In the genomic region with DNA sequence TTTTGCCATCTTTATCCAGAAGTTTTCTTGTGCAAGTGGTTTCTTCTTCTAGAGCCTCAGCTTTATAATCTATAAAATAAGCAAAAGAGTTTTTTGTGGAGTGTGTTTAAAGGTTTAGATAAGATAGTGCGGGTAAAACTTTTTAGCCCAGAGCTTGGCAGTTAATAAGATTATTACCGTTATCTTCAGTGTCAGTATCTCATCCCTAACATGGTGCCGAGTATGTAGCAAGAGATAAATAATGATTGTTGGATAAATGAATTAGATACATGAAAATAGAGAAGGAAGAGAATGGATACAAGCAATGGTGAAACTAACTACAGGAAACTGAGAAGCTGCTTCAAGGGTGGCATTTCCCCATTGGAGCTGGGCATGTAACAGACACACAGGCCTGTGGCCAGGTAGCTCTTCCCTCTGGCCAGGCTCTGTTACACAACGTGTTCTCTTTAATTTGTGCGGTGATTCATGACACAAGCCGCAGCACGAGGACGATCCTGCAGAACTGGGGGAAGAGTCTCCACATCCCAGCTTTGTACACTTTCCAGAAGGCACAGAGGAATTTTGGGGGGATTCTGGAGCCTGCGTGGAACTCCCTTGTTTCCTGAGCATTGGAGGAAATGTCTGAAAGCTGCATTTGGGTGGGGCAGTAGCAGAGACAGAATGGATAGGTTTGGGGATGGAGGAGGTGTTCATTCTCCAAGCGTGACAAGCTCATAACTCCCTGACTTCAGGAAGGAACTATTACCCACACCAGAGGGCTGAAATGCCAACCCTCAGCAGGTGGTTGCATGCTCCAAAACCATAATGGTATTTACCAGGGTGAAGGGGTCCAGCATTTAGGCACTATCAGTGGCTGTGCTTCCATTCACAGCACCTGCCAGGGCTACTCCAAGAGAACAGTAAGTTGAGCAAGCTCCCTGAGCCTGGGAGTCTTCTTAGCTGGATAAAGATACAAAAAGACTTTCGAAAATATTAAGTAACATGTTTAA, we compare ENCODE assay signal across 10 cellular contexts. TPM values are rescaled to one million over a fixed set of nuclear protein-coding genes. Genes with fewer than 3 reads are reported as not detected.
DNase-seq lines count a peak whose midpoint lies in the region; ATAC-seq and TF ChIP-seq lines count a peak whose summit lies in the region.
"Had no signal": no experiment of that assay in that cellular context is flagged by ENCODE, and none has a peak within 500 bp of the region (broad histone marks: within the 10 kb centered on the region; RNA-seq: fewer than 3 reads in every experiment).

No MANE protein-coding gene starts in this region.

- no peak for TF ChIP-seq CTCF in epithelial cell of esophagus (IDR thresholded peaks at IDR 0.05; ENCODE audit: insufficient read depth, low read depth, low read length, missing control alignments)

- peak; percentile 86 for ATAC-seq in stimulated activated memory B cell treated with anti-CD40 and anti-IgM and Interleukin-4, amounts not matched to agents 10 μg/mL and 1 μg/mL and 100 μg/mL, for 72 hours
- ATAC-seq in HG02759 (IDR thresholded peaks at IDR 0.05; ENCODE audit: unreplicated experiment) (no peak), HG02840 (IDR thresholded peaks at IDR 0.05; ENCODE audit: low FRiP score, unreplicated experiment) (no peak)

- H3K36me3 Mint-ChIP-seq in stimulated activated memory B cell treated with anti-CD40 and anti-IgM and Interleukin-4, amounts not matched to agents 10 μg/mL and 1 μg/mL and 100 μg/mL, for 72 hours: no peaks in the 10 kb centered on the region

- peak overlapping the region; percentile 28 for H3K4me3 Mint-ChIP-seq in stimulated activated memory B cell treated with anti-CD40 and anti-IgM and Interleukin-4, amounts not matched to agents 10 μg/mL and 1 μg/mL and 100 μg/mL, for 72 hours

- H3K4me3 ChIP-seq in epithelial cell of esophagus (ENCODE audit: low read length): no peak overlapping the region
- H3K4me3 ChIP-seq: SK-N-MC had no signal

- peak; percentile 26 for DNase-seq in activated effector memory CD4-positive, alpha-beta T cell treated with Interleukin-2 at 50 U/mL for 16 hours
- DNase-seq in activated effector memory CD4-positive, alpha-beta T cell treated with anti-CD3 and anti-CD28 coated beads, Interleukin-2, amount 50 U/mL, for 16 hours: no peak
- DNase-seq in SK-N-DZ (ENCODE audit: low spot score) (peak; percentile 46), epithelial cell of esophagus (ENCODE audit: low read depth) (peak; percentile 82), NCI-H146 (lab: John Stamatoyannopoulos, UW) (no peak)
- DNase-seq: nucleus accumbens had no signal

- H3K27me3 Mint-ChIP-seq in stimulated activated memory B cell treated with anti-CD40 and anti-IgM and Interleukin-4, amounts not matched to agents 10 μg/mL and 1 μg/mL and 100 μg/mL, for 72 hours: no peaks in the 10 kb centered on the region

- peak overlapping the region; percentile 88 for H3K27ac Mint-ChIP-seq in stimulated activated memory B cell treated with anti-CD40 and anti-IgM and Interleukin-4, amounts not matched to agents 10 μg/mL and 1 μg/mL and 100 μg/mL, for 72 hours

- H3K9me3 Mint-ChIP-seq in stimulated activated memory B cell treated with anti-CD40 and anti-IgM and Interleukin-4, amounts not matched to agents 10 μg/mL and 1 μg/mL and 100 μg/mL, for 72 hours: no peaks in the 10 kb centered on the region

- peaks cover 32% of the 10 kb centered on the region for H3K4me1 Mint-ChIP-seq in stimulated activated memory B cell treated with anti-CD40 and anti-IgM and Interleukin-4, amounts not matched to agents 10 μg/mL and 1 μg/mL and 100 μg/mL, for 72 hours

RNA-seq across cellular contexts. Expression of gene ST6GAL1, which starts 14.2 kb away (rescaled TPM):
- polyA plus RNA-seq in SK-N-DZ (2014; cell fraction: cytosol; rRNA removed): 66.2 and 73.8 TPM in 2 replicates
- 32.4 and 48.0 TPM in 2 replicates for polyA plus RNA-seq in SK-N-DZ (2014; cell fraction: nucleus; rRNA removed)

Comparison
In these comparisons a context has a peak if more than half of its experiments do, and no peak if none do; other contexts are left out.
1. DNase-seq: peak in activated effector memory CD4-positive, alpha-beta T cell treated with Interleukin-2 at 50 U/mL for 16 hours (single experiment), SK-N-DZ (single experiment) and epithelial cell of esophagus (single experiment); none in activated effector memory CD4-positive, alpha-beta T cell treated with anti-CD3 and anti-CD28 coated beads, Interleukin-2, amount 50 U/mL, for 16 hours (single experiment) and NCI-H146 (single experiment).